ENCODE assay signal across 22 cellular contexts in genomic region chr13:39910833-39911232, GRCh38.
DNase-seq lines count a peak whose midpoint lies in the region; ATAC-seq and TF ChIP-seq lines count a peak whose summit lies in the region.
"Had no signal": no experiment of that assay in that cellular context is flagged by ENCODE, and none has a peak within 500 bp of the region (broad histone marks: within the 10 kb centered on the region; RNA-seq: fewer than 3 reads in every experiment).

No MANE protein-coding gene starts in this region.

- no peak for TF ChIP-seq POLR2A in heart left ventricle (IDR thresholded peaks at IDR 0.05)
- no peak for TF ChIP-seq POLR2A in stomach (IDR thresholded peaks at IDR 0.05)

- intact Hi-C loops in heart left ventricle (cut with DNase I), result no loop called here
- intact Hi-C loops in stomach (cut with DNase I; ENCODE audit: low total_unique reads), result no loop called here

- no peak overlapping the region for H3K27ac ChIP-seq in heart left ventricle
- H3K27ac ChIP-seq in stomach, result no peak overlapping the region
- H3K27ac ChIP-seq: epithelial cell of prostate, neutrophil had no signal

- no peak for TF ChIP-seq CTCF in AG09309 (IDR thresholded peaks at IDR 0.05; ENCODE audit: control insufficient read depth, insufficient read depth, low read depth, low read length, missing control alignments)
- no peak for TF ChIP-seq CTCF in heart left ventricle (IDR thresholded peaks at IDR 0.05)
- no peak for TF ChIP-seq CTCF in stomach (IDR thresholded peaks at IDR 0.05)

- ATAC-seq in heart left ventricle (peak in 3 of 4 donors; percentile 48 to 74 (median 59)), HG03095 (IDR thresholded peaks at IDR 0.05; ENCODE audit: unreplicated experiment) (no peak)
- ATAC-seq: K562 had no signal

- H3K4me3 ChIP-seq in AG09309 (ENCODE audit: control insufficient read depth, low read depth, low read length) (no peak overlapping the region), heart left ventricle (no peak overlapping the region), stomach (no peak overlapping the region)
- H3K4me3 ChIP-seq: breast epithelium, K562, tibial nerve had no signal

- H3K36me3 ChIP-seq in heart left ventricle, result no peaks in the 10 kb centered on the region
- H3K36me3 ChIP-seq in stomach, result no peaks in the 10 kb centered on the region
- H3K36me3 ChIP-seq: breast epithelium, neutrophil, tibial nerve had no signal

- H3K4me1 ChIP-seq in heart left ventricle (peaks cover 0 to 27% (median 6%) of the 10 kb centered on the region in 12 donors), stomach (no peaks in the 10 kb centered on the region)
- H3K4me1 ChIP-seq: breast epithelium had no signal

- TF ChIP-seq EP300 in stomach (IDR thresholded peaks at IDR 0.05), result no peak

- peak; percentile 46 for DNase-seq in AG09309 (ENCODE audit: low read depth)
- peak; percentile 24 for DNase-seq in GM04504 (ENCODE audit: low read depth)
- DNase-seq in astrocyte of the hippocampus (ENCODE audit: low read depth, low spot score), result peak; percentile 31
- DNase-seq in heart left ventricle, result peak in 1 of 5 donors; percentile 32
- DNase-seq in NCI-H2227 (lab: John Stamatoyannopoulos, UW; ENCODE audit: unreplicated experiment), result no peak
- no peak for DNase-seq in MV-4-11 (lab: John Stamatoyannopoulos, UW)
- DNase-seq in stomach, result no peak
- DNase-seq: activated CD4-positive, alpha-beta T cell treated with anti-CD3 and anti-CD28 coated beads, Interleukin-2, amount 50 U/mL, for 1 hour; activated CD8-positive, alpha-beta memory T cell treated with anti-CD3 and anti-CD28 coated beads, Interleukin-2, amount 50 U/mL, for 48 hours; activated naive CD4-positive, alpha-beta T cell treated with anti-CD3 and anti-CD28 coated beads, Interleukin-2, amount 50 U/mL, for 16 hours; AML-193; COR-L47; glutamatergic neuron; NCI-H1048; NCI-H2081; NCI-H510A had no signal

- H3K27me3 ChIP-seq in heart left ventricle (no peaks in the 10 kb centered on the region), stomach (no peaks in the 10 kb centered on the region)
- H3K27me3 ChIP-seq: breast epithelium, neutrophil, tibial nerve had no signal

- H3K9me3 ChIP-seq in heart left ventricle (no peaks in the 10 kb centered on the region), stomach (no peaks in the 10 kb centered on the region)
- H3K9me3 ChIP-seq: breast epithelium, neutrophil, tibial nerve had no signal

Comparison
In these comparisons a context has a peak if more than half of its experiments do, and no peak if none do; other contexts are left out.
1. DNase-seq: peak in AG09309 (single experiment), GM04504 (single experiment) and astrocyte of the hippocampus (single experiment); none in NCI-H2227 (single experiment), MV-4-11 (single experiment) and stomach (single experiment).